Comparison of ENCODE assay signal across 12 cellular contexts in the genomic region with DNA sequence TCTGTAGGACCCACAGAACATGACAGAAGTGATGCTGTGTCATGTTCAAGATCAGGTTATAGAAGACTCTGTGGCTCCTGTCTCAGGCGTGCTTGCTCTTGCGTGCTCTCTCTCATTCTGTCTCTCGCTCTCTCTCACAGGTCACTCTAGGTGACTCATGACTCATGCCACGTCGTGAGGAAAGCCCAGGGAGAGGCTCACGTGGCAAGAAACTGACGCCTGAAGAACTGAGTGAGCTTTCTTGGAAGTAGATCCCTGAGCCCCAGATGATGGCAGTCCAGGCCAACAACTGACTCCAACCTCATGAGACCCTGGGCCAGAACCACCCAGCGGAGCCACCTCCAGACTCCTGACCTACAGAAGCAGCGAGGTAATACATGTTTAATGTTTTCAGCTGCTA.
A peak's percentile ranks its signal among the peaks of the same experiment; 100 is the strongest.
DNase-seq lines count a peak whose midpoint lies in the region; ATAC-seq and TF ChIP-seq lines count a peak whose summit lies in the region.
"Had no signal": no experiment of that assay in that cellular context is flagged by ENCODE, and none has a peak within 500 bp of the region (broad histone marks: within the 10 kb centered on the region; RNA-seq: fewer than 3 reads in every experiment).

No MANE protein-coding gene starts in this region.

- intact Hi-C loops in activated T-helper 2 cell treated with anti-CD3 and anti-CD28 coated beads, Interferon-gamma antibody, Interleukin-2, Interleukin-4, amounts not matched to agents 10 μg/mL and 5 μg/mL and 100 μg/mL, durations not matched to agents 14 hours and 24 hours and 36 hours (cut with micrococcal nuclease), result no loop called here

- peak; percentile 95 for ATAC-seq in esophagus mucosa
- no peak for ATAC-seq in GM18498 (IDR thresholded peaks at IDR 0.05; ENCODE audit: unreplicated experiment)

- no peaks in the 10 kb centered on the region for H3K36me3 ChIP-seq in parathyroid adenoma (ENCODE audit: control insufficient read depth, insufficient read depth, low read length)

- H3K9me3 Mint-ChIP-seq in activated T-helper 2 cell treated with anti-CD3 and anti-CD28 coated beads, Interferon-gamma antibody, Interleukin-2, Interleukin-4, amounts not matched to agents 10 μg/mL and 5 μg/mL and 100 μg/mL, durations not matched to agents 14 hours and 24 hours and 36 hours, result no peaks in the 10 kb centered on the region
- no peaks in the 10 kb centered on the region for H3K9me3 Mint-ChIP-seq in activated naive CD8-positive, alpha-beta T cell treated with anti-CD3 and anti-CD28 coated beads for 36 hours

- H3K4me1 Mint-ChIP-seq in activated T-helper 2 cell treated with anti-CD3 and anti-CD28 coated beads, Interferon-gamma antibody, Interleukin-2, Interleukin-4, amounts not matched to agents 10 μg/mL and 5 μg/mL and 100 μg/mL, durations not matched to agents 14 hours and 24 hours and 36 hours (ENCODE audit: low read depth), result peaks cover 4% of the 10 kb centered on the region
- H3K4me1 Mint-ChIP-seq in activated naive CD8-positive, alpha-beta T cell treated with anti-CD3 and anti-CD28 coated beads for 36 hours, result peaks cover 5% of the 10 kb centered on the region

- TF ChIP-seq CTCF in AG10803 (conservative IDR thresholded peaks at IDR 0.05; ENCODE audit: low read length) (peak; percentile 36), parathyroid adenoma (IDR thresholded peaks at IDR 0.05) (no peak)

- peaks cover 24% of the 10 kb centered on the region for H3K4me1 ChIP-seq in parathyroid adenoma

- H3K27ac Mint-ChIP-seq in activated T-helper 2 cell treated with anti-CD3 and anti-CD28 coated beads, Interferon-gamma antibody, Interleukin-2, Interleukin-4, amounts not matched to agents 10 μg/mL and 5 μg/mL and 100 μg/mL, durations not matched to agents 14 hours and 24 hours and 36 hours, result no peak overlapping the region
- no peak overlapping the region for H3K27ac Mint-ChIP-seq in activated naive CD8-positive, alpha-beta T cell treated with anti-CD3 and anti-CD28 coated beads for 36 hours

- DNase-seq in AG10803 (ENCODE audit: low read depth) (peak; percentile 89), NCI-H226 (peak; percentile 96), NCI-H345 (lab: John Stamatoyannopoulos, UW) (no peak)
- DNase-seq in activated T-helper 2 cell treated with anti-CD3 and anti-CD28 coated beads, Interferon-gamma antibody, Interleukin-2, Interleukin-4, amounts not matched to agents 10 μg/mL and 5 μg/mL and 100 μg/mL, durations not matched to agents 14 hours and 24 hours and 36 hours (ENCODE audit: low spot score), result no peak
- no peak for DNase-seq in activated naive CD8-positive, alpha-beta T cell treated with anti-CD3 and anti-CD28 coated beads for 36 hours
- DNase-seq: activated naive CD4-positive, alpha-beta T cell treated with anti-CD3 and anti-CD28 coated beads, Interleukin-2, amount 50 U/mL, for 16 hours; NCI-H1105 treated with DMSO at 0.1 percent for 48 hours had no signal

- no peaks in the 10 kb centered on the region for H3K27me3 ChIP-seq in parathyroid adenoma (ENCODE audit: control insufficient read depth, insufficient read depth, low read length)
- H3K27me3 ChIP-seq: suprapubic skin had no signal

- no peak overlapping the region for H3K9ac ChIP-seq in parathyroid adenoma

- no peak overlapping the region for H3K4me3 Mint-ChIP-seq in activated T-helper 2 cell treated with anti-CD3 and anti-CD28 coated beads, Interferon-gamma antibody, Interleukin-2, Interleukin-4, amounts not matched to agents 10 μg/mL and 5 μg/mL and 100 μg/mL, durations not matched to agents 14 hours and 24 hours and 36 hours (ENCODE audit: low read depth)
- H3K4me3 Mint-ChIP-seq in activated naive CD8-positive, alpha-beta T cell treated with anti-CD3 and anti-CD28 coated beads for 36 hours, result no peak overlapping the region

- H3K27me3 Mint-ChIP-seq in activated T-helper 2 cell treated with anti-CD3 and anti-CD28 coated beads, Interferon-gamma antibody, Interleukin-2, Interleukin-4, amounts not matched to agents 10 μg/mL and 5 μg/mL and 100 μg/mL, durations not matched to agents 14 hours and 24 hours and 36 hours (ENCODE audit: low read depth), result no peaks in the 10 kb centered on the region
- H3K27me3 Mint-ChIP-seq in activated naive CD8-positive, alpha-beta T cell treated with anti-CD3 and anti-CD28 coated beads for 36 hours, result no peaks in the 10 kb centered on the region

- no peaks in the 10 kb centered on the region for H3K36me3 Mint-ChIP-seq in activated T-helper 2 cell treated with anti-CD3 and anti-CD28 coated beads, Interferon-gamma antibody, Interleukin-2, Interleukin-4, amounts not matched to agents 10 μg/mL and 5 μg/mL and 100 μg/mL, durations not matched to agents 14 hours and 24 hours and 36 hours (ENCODE audit: low read depth)
- H3K36me3 Mint-ChIP-seq in activated naive CD8-positive, alpha-beta T cell treated with anti-CD3 and anti-CD28 coated beads for 36 hours, result peaks cover 2% of the 10 kb centered on the region

- H2AFZ ChIP-seq in parathyroid adenoma, result no peak overlapping the region

- H3K27ac ChIP-seq in parathyroid adenoma, result peak overlapping the region; percentile 15
- H3K27ac ChIP-seq: suprapubic skin, VCaP had no signal

- no peak overlapping the region for H3K4me2 ChIP-seq in parathyroid adenoma (ENCODE audit: low read length)

- H3K9me3 ChIP-seq in parathyroid adenoma (ENCODE audit: control insufficient read depth, low read length), result no peaks in the 10 kb centered on the region
- H3K9me3 ChIP-seq: suprapubic skin had no signal

- H3K4me3 ChIP-seq in AG10803 (ENCODE audit: low read length) (no peak overlapping the region), parathyroid adenoma (ENCODE audit: low read depth, low read length) (no peak overlapping the region)
- H3K4me3 ChIP-seq: suprapubic skin had no signal

- H3K79me2 ChIP-seq in parathyroid adenoma, result peaks cover 49% of the 10 kb centered on the region

Comparison
In these comparisons a context has a peak if more than half of its experiments do, and no peak if none do; other contexts are left out.
1. DNase-seq: peak in AG10803 (single experiment) and NCI-H226 (single experiment); none in NCI-H345 (single experiment), activated T-helper 2 cell treated with anti-CD3 and anti-CD28 coated beads, Interferon-gamma antibody, Interleukin-2, Interleukin-4, amounts not matched to agents 10 μg/mL and 5 μg/mL and 100 μg/mL, durations not matched to agents 14 hours and 24 hours and 36 hours (single experiment) and activated naive CD8-positive, alpha-beta T cell treated with anti-CD3 and anti-CD28 coated beads for 36 hours (single experiment).